40 cellular contexts compared by ENCODE assay signal in the genomic region with DNA sequence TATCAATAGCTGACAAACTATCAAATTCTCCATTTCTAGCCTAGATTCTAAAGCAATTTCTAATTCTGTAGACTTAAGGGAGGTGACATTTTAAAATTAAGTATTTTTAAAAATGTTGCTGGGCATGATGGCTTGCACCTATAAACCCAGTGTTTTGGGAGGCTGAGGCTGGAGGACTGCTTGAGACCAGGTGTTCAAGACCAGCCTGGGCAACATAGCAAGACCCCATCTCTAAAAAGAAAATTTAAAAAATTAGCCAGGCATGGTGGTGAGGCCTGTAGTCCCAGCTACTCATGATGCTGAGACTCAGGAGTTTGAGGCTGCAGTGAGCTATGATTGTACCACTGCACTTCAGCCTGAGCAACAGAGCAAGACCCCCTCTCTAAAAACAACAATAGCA. TPM values are rescaled to one million over a fixed set of nuclear protein-coding genes. Genes with fewer than 3 reads are reported as not detected.
"Had no signal": no experiment of that assay in that cellular context is flagged by ENCODE, and none has a peak within 500 bp of the region (broad histone marks: within the 10 kb centered on the region; RNA-seq: fewer than 3 reads in every experiment).

No MANE protein-coding gene starts in this region.

- H3K27ac ChIP-seq: ascending aorta, body of pancreas, brain microvascular endothelial cell, breast epithelium, cardiac muscle cell had no signal

- H3K27me3 ChIP-seq: adrenal gland, ascending aorta, body of pancreas, brain microvascular endothelial cell, breast epithelium, cardiac muscle cell had no signal

- H3K27me3 Mint-ChIP-seq: activated naive CD4-positive, alpha-beta T cell treated with anti-CD3 and anti-CD28 coated beads, Interleukin-2, amount 10 ng/mL, durations not matched to agents 7 days and 5 days; activated naive CD4-positive, alpha-beta T cell treated with anti-CD3 and anti-CD28 coated beads, Interleukin-2, amount 50 U/mL, for 24 hours; activated naive CD8-positive, alpha-beta T cell; activated naive CD8-positive, alpha-beta T cell treated with anti-CD3 and anti-CD28 coated beads for 36 hours; activated naive CD8-positive, alpha-beta T cell treated with anti-CD3 and anti-CD28 coated beads, Interleukin-2, amount 10 ng/mL, durations not matched to agents 7 days and 5 days; activated naive CD8-positive, alpha-beta T cell treated with anti-CD3 and anti-CD28 coated beads, Interleukin-2, amount 50 U/mL, for 24 hours; activated T-cell treated with anti-CD3 and anti-CD28 coated beads, Interleukin-2, amount 50 U/mL, for 24 hours; activated T-helper 17 cell treated with anti-CD3 and anti-CD28 coated beads, Interleukin-2, amount 50 U/mL, for 72 hours; central memory CD8-positive, alpha-beta T cell had no signal

- H3K36me3 Mint-ChIP-seq: activated naive CD4-positive, alpha-beta T cell treated with anti-CD3 and anti-CD28 coated beads, Interleukin-2, amount 10 ng/mL, durations not matched to agents 7 days and 5 days; activated naive CD4-positive, alpha-beta T cell treated with anti-CD3 and anti-CD28 coated beads, Interleukin-2, amount 50 U/mL, for 24 hours; activated naive CD4-positive, alpha-beta T cell treated with anti-CD3 and anti-CD28 coated beads, Interleukin-2, amount 50 U/mL, for 72 hours; activated naive CD8-positive, alpha-beta T cell; activated naive CD8-positive, alpha-beta T cell treated with anti-CD3 and anti-CD28 coated beads for 36 hours; activated naive CD8-positive, alpha-beta T cell treated with anti-CD3 and anti-CD28 coated beads, Interleukin-2, amount 10 ng/mL, durations not matched to agents 7 days and 5 days had no signal

- ATAC-seq: activated naive CD4-positive, alpha-beta T cell treated with anti-CD3 and anti-CD28 coated beads, Interleukin-2, amount 50 U/mL, for 72 hours; activated naive CD8-positive, alpha-beta T cell treated with anti-CD3 and anti-CD28 coated beads, Interleukin-2, amount 50 U/mL, for 24 hours; activated T-cell treated with anti-CD3 and anti-CD28 coated beads, Interleukin-2, amount 50 U/mL, for 4 hours; activated T-cell treated with anti-CD3 and anti-CD28 coated beads, Interleukin-2, amount 50 U/mL, for 72 hours; activated T-helper 17 cell treated with anti-CD3 and anti-CD28 coated beads, Interleukin-2, amount 50 U/mL, for 72 hours; body of pancreas had no signal

- H3K4me3 ChIP-seq: adrenal gland, ascending aorta, body of pancreas, breast epithelium, cardiac muscle cell had no signal

- H3K4me1 ChIP-seq: ascending aorta, body of pancreas, breast epithelium had no signal

- DNase-seq: activated effector memory CD4-positive, alpha-beta T cell treated with anti-CD3 and anti-CD28 coated beads, Interleukin-2, amount 50 U/mL, for 16 hours; activated effector memory CD4-positive, alpha-beta T cell treated with Interleukin-2 at 50 U/mL for 16 hours; activated gamma-delta T cell; activated gamma-delta T cell treated with Interleukin-2 at 50 U/mL for 16 hours; activated naive CD4-positive, alpha-beta T cell; activated naive CD4-positive, alpha-beta T cell treated with anti-CD3 and anti-CD28 coated beads for 36 hours; activated naive CD4-positive, alpha-beta T cell treated with anti-CD3 and anti-CD28 coated beads, Interleukin-2, amount 10 ng/mL, durations not matched to agents 7 days and 5 days; activated naive CD4-positive, alpha-beta T cell treated with anti-CD3 and anti-CD28 coated beads, Interleukin-2, amount 50 U/mL, for 16 hours; activated naive CD4-positive, alpha-beta T cell treated with Interleukin-2 at 50 U/mL for 16 hours; activated naive CD8-positive, alpha-beta T cell treated with anti-CD3 and anti-CD28 coated beads for 36 hours; activated naive CD8-positive, alpha-beta T cell treated with anti-CD3 and anti-CD28 coated beads, Interleukin-2, amount 10 ng/mL, durations not matched to agents 7 days and 5 days; activated naive CD8-positive, alpha-beta T cell treated with anti-CD3 and anti-CD28 coated beads, Interleukin-2, amount 50 U/mL, for 24 hours; activated T-cell treated with anti-CD3 and anti-CD28 coated beads, Interleukin-2, amount 50 U/mL, for 1 hour; activated T-cell treated with anti-CD3 and anti-CD28 coated beads, Interleukin-2, amount 50 U/mL, for 24 hours; activated T-cell treated with anti-CD3 and anti-CD28 coated beads, Interleukin-2, amount 50 U/mL, for 4 hours; activated T-cell treated with anti-CD3 and anti-CD28 coated beads, Interleukin-2, amount 50 U/mL, for 48 hours; activated T-cell treated with anti-CD3 and anti-CD28 coated beads, Interleukin-2, amount 50 U/mL, for 72 hours; adrenal gland; amniotic stem cell; amygdala; anterior cingulate cortex; aorta; body of pancreas; brain microvascular endothelial cell; caudate nucleus; central memory CD4-positive, alpha-beta T cell; cerebellar nuclear complex had no signal

- H3K9me3 Mint-ChIP-seq: activated naive CD4-positive, alpha-beta T cell treated with anti-CD3 and anti-CD28 coated beads, Interleukin-2, amount 10 ng/mL, durations not matched to agents 7 days and 5 days; activated naive CD8-positive, alpha-beta T cell treated with anti-CD3 and anti-CD28 coated beads for 36 hours; activated naive CD8-positive, alpha-beta T cell treated with anti-CD3 and anti-CD28 coated beads, Interleukin-2, amount 10 ng/mL, durations not matched to agents 7 days and 5 days; activated T-cell treated with anti-CD3 and anti-CD28 coated beads, Interleukin-2, amount 50 U/mL, for 4 hours; activated T-helper 1 cell treated with anti-CD3 and anti-CD28 coated beads, Interleukin-12 subunit alpha, Interleukin-12 subunit beta, Interleukin-2, Interleukin-4 antibody, amounts not matched to agents 30 ng/mL and 10 ng/mL and 1 ng/mL, durations not matched to agents 14 hours and 24 hours and 36 hours; activated T-helper 2 cell treated with anti-CD3 and anti-CD28 coated beads, Interferon-gamma antibody, Interleukin-2, Interleukin-4, amounts not matched to agents 10 μg/mL and 5 μg/mL and 100 μg/mL, durations not matched to agents 14 hours and 24 hours and 36 hours; brain had no signal

- H3K27ac Mint-ChIP-seq: activated naive CD4-positive, alpha-beta T cell treated with anti-CD3 and anti-CD28 coated beads for 36 hours; activated naive CD4-positive, alpha-beta T cell treated with anti-CD3 and anti-CD28 coated beads, Interleukin-2, amount 10 ng/mL, durations not matched to agents 7 days and 5 days; activated naive CD4-positive, alpha-beta T cell treated with anti-CD3 and anti-CD28 coated beads, Interleukin-2, amount 50 U/mL, for 24 hours; activated naive CD4-positive, alpha-beta T cell treated with anti-CD3 and anti-CD28 coated beads, Interleukin-2, amount 50 U/mL, for 72 hours; activated naive CD8-positive, alpha-beta T cell; activated naive CD8-positive, alpha-beta T cell treated with anti-CD3 and anti-CD28 coated beads for 36 hours; activated naive CD8-positive, alpha-beta T cell treated with anti-CD3 and anti-CD28 coated beads, Interleukin-2, amount 10 ng/mL, durations not matched to agents 7 days and 5 days; activated naive CD8-positive, alpha-beta T cell treated with anti-CD3 and anti-CD28 coated beads, Interleukin-2, amount 50 U/mL, for 24 hours; activated T-cell treated with anti-CD3 and anti-CD28 coated beads, Interleukin-2, amount 50 U/mL, for 24 hours; activated T-cell treated with anti-CD3 and anti-CD28 coated beads, Interleukin-2, amount 50 U/mL, for 72 hours; activated T-helper 1 cell treated with anti-CD3 and anti-CD28 coated beads, Interleukin-12 subunit alpha, Interleukin-12 subunit beta, Interleukin-2, Interleukin-4 antibody, amounts not matched to agents 30 ng/mL and 10 ng/mL and 1 ng/mL, durations not matched to agents 14 hours and 24 hours and 36 hours; activated T-helper 17 cell treated with anti-CD3 and anti-CD28 coated beads, Interleukin-2, amount 50 U/mL, for 72 hours; activated T-helper 2 cell treated with anti-CD3 and anti-CD28 coated beads, Interferon-gamma antibody, Interleukin-2, Interleukin-4, amounts not matched to agents 10 μg/mL and 5 μg/mL and 100 μg/mL, durations not matched to agents 14 hours and 24 hours and 36 hours; brain had no signal

- H3K4me1 Mint-ChIP-seq: activated naive CD4-positive, alpha-beta T cell treated with anti-CD3 and anti-CD28 coated beads, Interleukin-2, amount 10 ng/mL, durations not matched to agents 7 days and 5 days; activated naive CD4-positive, alpha-beta T cell treated with anti-CD3 and anti-CD28 coated beads, Interleukin-2, amount 50 U/mL, for 24 hours; activated naive CD8-positive, alpha-beta T cell treated with anti-CD3 and anti-CD28 coated beads for 36 hours; activated naive CD8-positive, alpha-beta T cell treated with anti-CD3 and anti-CD28 coated beads, Interleukin-2, amount 10 ng/mL, durations not matched to agents 7 days and 5 days; activated naive CD8-positive, alpha-beta T cell treated with anti-CD3 and anti-CD28 coated beads, Interleukin-2, amount 50 U/mL, for 24 hours; activated T-helper 17 cell treated with anti-CD3 and anti-CD28 coated beads, Interleukin-2, amount 50 U/mL, for 72 hours; brain; central memory CD8-positive, alpha-beta T cell had no signal

- FAIRE-seq: astrocyte, bronchial epithelial cell had no signal

- H3K36me3 ChIP-seq: ascending aorta, breast epithelium, cardiac muscle cell had no signal

- H3K9me3 ChIP-seq: adrenal gland, ascending aorta, body of pancreas, breast epithelium had no signal

- H3K4me3 Mint-ChIP-seq: activated naive CD4-positive, alpha-beta T cell treated with anti-CD3 and anti-CD28 coated beads for 36 hours; activated naive CD4-positive, alpha-beta T cell treated with anti-CD3 and anti-CD28 coated beads, Interleukin-2, amount 10 ng/mL, durations not matched to agents 7 days and 5 days; activated naive CD4-positive, alpha-beta T cell treated with anti-CD3 and anti-CD28 coated beads, Interleukin-2, amount 50 U/mL, for 24 hours; activated naive CD8-positive, alpha-beta T cell; activated naive CD8-positive, alpha-beta T cell treated with anti-CD3 and anti-CD28 coated beads for 36 hours; activated naive CD8-positive, alpha-beta T cell treated with anti-CD3 and anti-CD28 coated beads, Interleukin-2, amount 10 ng/mL, durations not matched to agents 7 days and 5 days; activated naive CD8-positive, alpha-beta T cell treated with anti-CD3 and anti-CD28 coated beads, Interleukin-2, amount 50 U/mL, for 24 hours; activated T-cell treated with anti-CD3 and anti-CD28 coated beads, Interleukin-2, amount 50 U/mL, for 24 hours; activated T-cell treated with anti-CD3 and anti-CD28 coated beads, Interleukin-2, amount 50 U/mL, for 4 hours; activated T-cell treated with anti-CD3 and anti-CD28 coated beads, Interleukin-2, amount 50 U/mL, for 72 hours; activated T-helper 1 cell treated with anti-CD3 and anti-CD28 coated beads, Interleukin-12 subunit alpha, Interleukin-12 subunit beta, Interleukin-2, Interleukin-4 antibody, amounts not matched to agents 30 ng/mL and 10 ng/mL and 1 ng/mL, durations not matched to agents 14 hours and 24 hours and 36 hours; activated T-helper 17 cell treated with anti-CD3 and anti-CD28 coated beads, Interleukin-2, amount 50 U/mL, for 72 hours; brain; central memory CD8-positive, alpha-beta T cell had no signal

RNA-seq across cellular contexts. Expression of a gene that starts 15.1 kb away (rescaled TPM):
- total RNA-seq: activated naive CD4-positive, alpha-beta T cell treated with anti-CD3 and anti-CD28 coated beads for 36 hours; activated naive CD4-positive, alpha-beta T cell treated with anti-CD3 and anti-CD28 coated beads, Interleukin-2, amount 50 U/mL, for 72 hours; activated naive CD8-positive, alpha-beta T cell treated with anti-CD3 and anti-CD28 coated beads for 36 hours; activated T-cell treated with anti-CD3 and anti-CD28 coated beads, Interleukin-2, amount 50 U/mL, for 72 hours; activated T-helper 17 cell treated with anti-CD3 and anti-CD28 coated beads, Interleukin-2, amount 50 U/mL, for 72 hours had no signal
